25 cellular contexts compared by ENCODE assay signal in genomic region chr3:5766848-5767247, GRCh38.
"Had no signal": no experiment of that assay in that cellular context is flagged by ENCODE, and none has a peak within 500 bp of the region (broad histone marks: within the 10 kb centered on the region; RNA-seq: fewer than 3 reads in every experiment).

No MANE protein-coding gene starts in this region.

- H3K36me3 ChIP-seq: MG63 had no signal

- H3K27me3 ChIP-seq: MG63 had no signal

- H3K27ac ChIP-seq: HL-60, RWPE1 had no signal

- H3K9ac ChIP-seq: SK-N-SH had no signal

- FAIRE-seq: HTR-8/SVneo had no signal

- H3K4me2 ChIP-seq: SK-N-SH had no signal

- ATAC-seq: Panc1, PC-3, T-cell had no signal

- DNase-seq: Karpas-422, KG1, MG63, NCI-H1092, NCI-H1105 treated with DMSO at 0.1 percent for 48 hours, NCI-H1436, NCI-H187, NCI-H2029, NCI-H2081 treated with DMSO at 0.1 percent for 48 hours, NCI-H2171, NCI-H226, NCI-H446, NCI-H510A, NCI-H524 treated with DMSO at 0.1 percent for 48 hours, NCI-H69, NCI-H774, PC-3, SHP77, SK-N-SH, SW 1271, T-cell had no signal

- H3K9me3 ChIP-seq: MG63, SK-N-SH had no signal

- H3K4me3 ChIP-seq: MG63 had no signal
